In genomic region chr9:114694719-114695269, GRCh38 we compare ENCODE assay signal across 1 cellular context.
A peak's percentile ranks its signal among the peaks of the same experiment; 100 is the strongest.
TF ChIP-seq lines count a peak whose summit lies in the region.

No MANE protein-coding gene starts in this region.

TF ChIP-seq in GM12878, 131 proteins besides CTCF, POLR2A, EP300 and RAD21 (continued from another document):
- TF ChIP-seq CUX1 (IDR thresholded peaks at IDR 0.05; ENCODE audit: insufficient replicate concordance, low read depth, low read length) (no peak), TCF3 (IDR thresholded peaks at IDR 0.05; ENCODE audit: borderline replicate concordance, insufficient read depth, low read depth, low read length) (0 out of 2 replicates have a peak, but pooled peaks have one; percentile 36), CHD2 (IDR thresholded peaks at IDR 0.05; ENCODE audit: borderline replicate concordance, low read depth, low read length) (no peak), ATF7 (IDR thresholded peaks at IDR 0.05; ENCODE audit: low read depth) (no peak), SIX5 (IDR thresholded peaks at IDR 0.05; ENCODE audit: low read depth, low read length, severe bottlenecking) (no peak), CREM (IDR thresholded peaks at IDR 0.05; ENCODE audit: low read depth) (no peak), ATF2 (IDR thresholded peaks at IDR 0.05; ENCODE audit: low read length) (peak; percentile 88), ZBTB40 (IDR thresholded peaks at IDR 0.05; ENCODE audit: borderline replicate concordance) (no peak), ETV6 (conservative IDR thresholded peaks at IDR 0.05 in 1 of 2, IDR thresholded peaks at IDR 0.05 in 1 of 2; ENCODE audit: borderline replicate concordance in 1 of 2, low read depth in 1 of 2) (no peak), FOXM1 (IDR thresholded peaks at IDR 0.05; ENCODE audit: low read depth, low read length) (peak; percentile 59)
